1 cellular context compared by ENCODE assay signal in the genomic region with DNA sequence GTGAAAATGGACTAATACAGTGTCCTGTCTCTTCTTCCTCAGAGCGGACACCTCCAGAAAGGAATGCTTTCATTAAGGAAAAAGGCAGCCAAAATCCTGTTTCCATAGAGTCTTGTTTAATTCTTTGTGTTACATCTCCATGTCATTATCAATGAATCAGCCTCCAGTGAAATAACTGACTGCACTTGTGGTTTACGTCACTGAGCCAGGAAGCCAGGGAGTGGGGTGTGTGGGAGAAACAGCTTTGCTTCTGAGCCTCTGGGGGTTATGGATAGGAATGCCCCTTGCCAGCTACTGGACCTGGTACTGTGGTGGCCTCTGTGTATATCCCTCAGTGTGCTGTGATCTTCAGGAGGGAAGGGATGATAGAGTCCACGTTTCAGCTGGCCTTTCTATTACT.
TF ChIP-seq lines count a peak whose summit lies in the region.

No MANE protein-coding gene starts in this region.

TF ChIP-seq in WTC11, 78 proteins besides CTCF, POLR2A, EP300 and RAD21 (continued from another document):
- TF ChIP-seq AFF4 (CRISPR knock-in tag; IDR thresholded peaks at IDR 0.05; ENCODE audit: borderline replicate concordance): no peak
- no peak for TF ChIP-seq KAT7 (CRISPR knock-in tag; IDR thresholded peaks at IDR 0.05; ENCODE audit: borderline replicate concordance)
- no peak for TF ChIP-seq PRDM15 (CRISPR knock-in tag; IDR thresholded peaks at IDR 0.05)
- TF ChIP-seq, protein P1, sequence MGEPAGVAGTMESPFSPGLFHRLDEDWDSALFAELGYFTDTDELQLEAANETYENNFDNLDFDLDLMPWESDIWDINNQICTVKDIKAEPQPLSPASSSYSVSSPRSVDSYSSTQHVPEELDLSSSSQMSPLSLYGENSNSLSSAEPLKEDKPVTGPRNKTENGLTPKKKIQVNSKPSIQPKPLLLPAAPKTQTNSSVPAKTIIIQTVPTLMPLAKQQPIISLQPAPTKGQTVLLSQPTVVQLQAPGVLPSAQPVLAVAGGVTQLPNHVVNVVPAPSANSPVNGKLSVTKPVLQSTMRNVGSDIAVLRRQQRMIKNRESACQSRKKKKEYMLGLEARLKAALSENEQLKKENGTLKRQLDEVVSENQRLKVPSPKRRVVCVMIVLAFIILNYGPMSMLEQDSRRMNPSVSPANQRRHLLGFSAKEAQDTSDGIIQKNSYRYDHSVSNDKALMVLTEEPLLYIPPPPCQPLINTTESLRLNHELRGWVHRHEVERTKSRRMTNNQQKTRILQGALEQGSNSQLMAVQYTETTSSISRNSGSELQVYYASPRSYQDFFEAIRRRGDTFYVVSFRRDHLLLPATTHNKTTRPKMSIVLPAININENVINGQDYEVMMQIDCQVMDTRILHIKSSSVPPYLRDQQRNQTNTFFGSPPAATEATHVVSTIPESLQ (CRISPR knock-in tag; IDR thresholded peaks at IDR 0.05): no peak
- TF ChIP-seq ZNF423 (CRISPR knock-in tag; IDR thresholded peaks at IDR 0.05): no peak
- TF ChIP-seq, protein P2, sequence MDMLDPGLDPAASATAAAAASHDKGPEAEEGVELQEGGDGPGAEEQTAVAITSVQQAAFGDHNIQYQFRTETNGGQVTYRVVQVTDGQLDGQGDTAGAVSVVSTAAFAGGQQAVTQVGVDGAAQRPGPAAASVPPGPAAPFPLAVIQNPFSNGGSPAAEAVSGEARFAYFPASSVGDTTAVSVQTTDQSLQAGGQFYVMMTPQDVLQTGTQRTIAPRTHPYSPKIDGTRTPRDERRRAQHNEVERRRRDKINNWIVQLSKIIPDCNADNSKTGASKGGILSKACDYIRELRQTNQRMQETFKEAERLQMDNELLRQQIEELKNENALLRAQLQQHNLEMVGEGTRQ (CRISPR knock-in tag; IDR thresholded peaks at IDR 0.05): no peak
- TF ChIP-seq PRRX2 (CRISPR knock-in tag; IDR thresholded peaks at IDR 0.05): no peak
- TF ChIP-seq FOXK1 (CRISPR knock-in tag; IDR thresholded peaks at IDR 0.05): no peak
- TF ChIP-seq HMGXB4 (CRISPR knock-in tag; IDR thresholded peaks at IDR 0.05): no peak
- no peak for TF ChIP-seq CDX4 (CRISPR knock-in tag; IDR thresholded peaks at IDR 0.05; ENCODE audit: borderline replicate concordance)
- TF ChIP-seq, protein P3, sequence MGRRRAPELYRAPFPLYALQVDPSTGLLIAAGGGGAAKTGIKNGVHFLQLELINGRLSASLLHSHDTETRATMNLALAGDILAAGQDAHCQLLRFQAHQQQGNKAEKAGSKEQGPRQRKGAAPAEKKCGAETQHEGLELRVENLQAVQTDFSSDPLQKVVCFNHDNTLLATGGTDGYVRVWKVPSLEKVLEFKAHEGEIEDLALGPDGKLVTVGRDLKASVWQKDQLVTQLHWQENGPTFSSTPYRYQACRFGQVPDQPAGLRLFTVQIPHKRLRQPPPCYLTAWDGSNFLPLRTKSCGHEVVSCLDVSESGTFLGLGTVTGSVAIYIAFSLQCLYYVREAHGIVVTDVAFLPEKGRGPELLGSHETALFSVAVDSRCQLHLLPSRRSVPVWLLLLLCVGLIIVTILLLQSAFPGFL (CRISPR knock-in tag; IDR thresholded peaks at IDR 0.05; ENCODE audit: borderline replicate concordance): no peak
- TF ChIP-seq ZSCAN18 (CRISPR knock-in tag; IDR thresholded peaks at IDR 0.05): no peak
- TF ChIP-seq MXD4 (CRISPR knock-in tag; IDR thresholded peaks at IDR 0.05; ENCODE audit: borderline replicate concordance): no peak
- no peak for TF ChIP-seq ZBTB21 (CRISPR knock-in tag; IDR thresholded peaks at IDR 0.05; ENCODE audit: borderline replicate concordance)
